ENCODE assay signal across 10 cellular contexts in genomic region chr1:195733826-195734225, GRCh38.
DNase-seq lines count a peak whose midpoint lies in the region; ATAC-seq and TF ChIP-seq lines count a peak whose summit lies in the region.
"Had no signal": no experiment of that assay in that cellular context is flagged by ENCODE, and none has a peak within 500 bp of the region (broad histone marks: within the 10 kb centered on the region; RNA-seq: fewer than 3 reads in every experiment).

No MANE protein-coding gene starts in this region.

- no peak overlapping the region for H3K27ac ChIP-seq in AG04450 (ENCODE audit: low read depth, low read length)
- H3K27ac ChIP-seq: SK-N-MC had no signal

- no peak overlapping the region for H3K4me3 ChIP-seq in AG04450 (ENCODE audit: low read depth, low read length)
- H3K4me3 ChIP-seq: SK-N-MC had no signal

- H3K27me3 ChIP-seq in AG04450 (ENCODE audit: control insufficient read depth, insufficient read depth, low read length) = no peaks in the 10 kb centered on the region

- no peaks in the 10 kb centered on the region for H3K4me1 Mint-ChIP-seq in stimulated activated effector memory CD8-positive, alpha-beta T cell treated with anti-CD3 and anti-CD28 coated beads, Interleukin-12 subunit alpha, Interleukin-12 subunit beta, amount 100 ng/mL, for 72 hours
- H3K4me1 Mint-ChIP-seq in T-cell = no peaks in the 10 kb centered on the region
- H3K4me1 Mint-ChIP-seq: activated naive CD4-positive, alpha-beta T cell treated with anti-CD3 and anti-CD28 coated beads, Interleukin-2, amount 10 ng/mL, durations not matched to agents 7 days and 5 days had no signal

- CTCF ChIA-PET in AG04450 (lab: Charles Lee) (interaction anchor here (0.9 to 1.1 kb wide), 2 partner anchors 11 to 24 kb away, joined by 3 to 4 read pairs; no protein-coding TSS in a partner anchor), T-cell (lab: Charles Lee) (no interaction called here)

- H3K4me3 Mint-ChIP-seq in stimulated activated effector memory CD8-positive, alpha-beta T cell treated with anti-CD3 and anti-CD28 coated beads, Interleukin-12 subunit alpha, Interleukin-12 subunit beta, amount 100 ng/mL, for 72 hours = no peak overlapping the region
- H3K4me3 Mint-ChIP-seq in T-cell = no peak overlapping the region
- H3K4me3 Mint-ChIP-seq: activated naive CD4-positive, alpha-beta T cell treated with anti-CD3 and anti-CD28 coated beads, Interleukin-2, amount 10 ng/mL, durations not matched to agents 7 days and 5 days had no signal

- H3K36me3 Mint-ChIP-seq in stimulated activated effector memory CD8-positive, alpha-beta T cell treated with anti-CD3 and anti-CD28 coated beads, Interleukin-12 subunit alpha, Interleukin-12 subunit beta, amount 100 ng/mL, for 72 hours = no peaks in the 10 kb centered on the region
- H3K36me3 Mint-ChIP-seq in T-cell = no peaks in the 10 kb centered on the region
- H3K36me3 Mint-ChIP-seq: activated naive CD4-positive, alpha-beta T cell treated with anti-CD3 and anti-CD28 coated beads, Interleukin-2, amount 10 ng/mL, durations not matched to agents 7 days and 5 days had no signal

- DNase-seq in AG04450 (ENCODE audit: low read depth, low spot score) (no peak), NCI-H69 (lab: John Stamatoyannopoulos, UW) (peak; percentile 62), erythroblast (lab: John Stamatoyannopoulos, UW) (peak; percentile 5), NK-92 (lab: John Stamatoyannopoulos, UW; ENCODE audit: unreplicated experiment) (no peak), T-cell (no peak)
- no peak for DNase-seq in stimulated activated effector memory CD8-positive, alpha-beta T cell treated with anti-CD3 and anti-CD28 coated beads, Interleukin-12 subunit alpha, Interleukin-12 subunit beta, amount 100 ng/mL, for 72 hours (ENCODE audit: low spot score in 2 of 2)
- DNase-seq: activated naive CD4-positive, alpha-beta T cell treated with anti-CD3 and anti-CD28 coated beads, Interleukin-2, amount 10 ng/mL, durations not matched to agents 7 days and 5 days had no signal

- no peak overlapping the region for H3K27ac Mint-ChIP-seq in stimulated activated effector memory CD8-positive, alpha-beta T cell treated with anti-CD3 and anti-CD28 coated beads, Interleukin-12 subunit alpha, Interleukin-12 subunit beta, amount 100 ng/mL, for 72 hours
- no peak overlapping the region for H3K27ac Mint-ChIP-seq in T-cell
- H3K27ac Mint-ChIP-seq: activated naive CD4-positive, alpha-beta T cell treated with anti-CD3 and anti-CD28 coated beads, Interleukin-2, amount 10 ng/mL, durations not matched to agents 7 days and 5 days had no signal

- no peaks in the 10 kb centered on the region for H3K27me3 Mint-ChIP-seq in T-cell
- H3K27me3 Mint-ChIP-seq: activated naive CD4-positive, alpha-beta T cell treated with anti-CD3 and anti-CD28 coated beads, Interleukin-2, amount 10 ng/mL, durations not matched to agents 7 days and 5 days had no signal

- no peaks in the 10 kb centered on the region for H3K9me3 ChIP-seq in AG04450 (ENCODE audit: control insufficient read depth, insufficient read depth, low read length)

- ATAC-seq in GM19397 (IDR thresholded peaks at IDR 0.05; ENCODE audit: unreplicated experiment) (peak; percentile 57), T-cell (replicated peaks in 1 of 4) (no peak), HG03280 (IDR thresholded peaks at IDR 0.05; ENCODE audit: unreplicated experiment) (no peak)
- no peak for ATAC-seq in stimulated activated effector memory CD8-positive, alpha-beta T cell treated with anti-CD3 and anti-CD28 coated beads, Interleukin-12 subunit alpha, Interleukin-12 subunit beta, amount 100 ng/mL, for 72 hours

- POLR2A ChIA-PET in AG04450 (lab: Yijun Ruan, JAX) (no interaction called here), T-cell (lab: Charles Lee) (no interaction called here)

- TF ChIP-seq POLR2A in erythroblast (IDR thresholded peaks at IDR 0.05; ENCODE audit: low read length) = no peak

- TF ChIP-seq CTCF in AG04450 (IDR thresholded peaks at IDR 0.05; ENCODE audit: low read depth, low read length) = peak; percentile 46

- H3K9me3 Mint-ChIP-seq in stimulated activated effector memory CD8-positive, alpha-beta T cell treated with anti-CD3 and anti-CD28 coated beads, Interleukin-12 subunit alpha, Interleukin-12 subunit beta, amount 100 ng/mL, for 72 hours = peaks cover 3% of the 10 kb centered on the region
- peaks cover 0 to 9% (median 0%) of the 10 kb centered on the region in 3 donors for H3K9me3 Mint-ChIP-seq in T-cell
- H3K9me3 Mint-ChIP-seq: activated naive CD4-positive, alpha-beta T cell treated with anti-CD3 and anti-CD28 coated beads, Interleukin-2, amount 10 ng/mL, durations not matched to agents 7 days and 5 days had no signal

Comparison
In these comparisons a context has a peak if more than half of its experiments do, and no peak if none do; other contexts are left out.
1. DNase-seq: peak in NCI-H69 (single experiment) and erythroblast (2 of 2); none in AG04450 (single experiment), stimulated activated effector memory CD8-positive, alpha-beta T cell treated with anti-CD3 and anti-CD28 coated beads, Interleukin-12 subunit alpha, Interleukin-12 subunit beta, amount 100 ng/mL, for 72 hours (0 of 2), NK-92 (single experiment) and T-cell (0 of 34).